6 cellular contexts compared by ENCODE assay signal in the genomic region with DNA sequence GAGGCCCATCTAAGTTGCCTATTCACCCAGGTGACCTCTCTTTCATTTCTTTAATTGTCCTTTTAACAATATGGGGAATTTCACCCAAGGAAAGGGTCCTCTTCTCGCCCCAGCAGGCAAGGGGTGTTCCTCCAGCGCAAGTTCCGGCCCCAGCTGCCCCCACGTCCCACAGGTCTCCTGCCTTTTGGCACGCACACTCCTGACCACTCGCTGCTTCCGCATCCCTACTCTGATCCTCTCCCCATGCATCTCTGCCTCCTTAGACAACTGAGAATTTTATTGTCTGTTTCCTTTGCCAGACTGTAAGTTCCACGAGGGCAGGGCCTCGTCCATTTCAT. TPM values are rescaled to one million over a fixed set of nuclear protein-coding genes. Genes with fewer than 3 reads are reported as not detected.
DNase-seq lines count a peak whose midpoint lies in the region; ATAC-seq and TF ChIP-seq lines count a peak whose summit lies in the region.

No MANE protein-coding gene starts in this region.

- 47 to 64% methylated on average over 7 to 9 of the region's 9 CpGs for WGBS in esophagus squamous epithelium, 2 donors

- H3K4me3 ChIP-seq in esophagus squamous epithelium = peak overlapping the region; percentile 86 to 100 (median 95)

- H3K4me1 Mint-ChIP-seq in stimulated activated naive CD8-positive, alpha-beta T cell treated with anti-CD3 and anti-CD28 coated beads, Interleukin-15, amount 100 ng/mL, for 72 hours = peaks cover 26% of the 10 kb centered on the region

- no peak for TF ChIP-seq POLR2A in esophagus squamous epithelium (IDR thresholded peaks at IDR 0.05)

- H3K27me3 Mint-ChIP-seq in stimulated activated naive CD8-positive, alpha-beta T cell treated with anti-CD3 and anti-CD28 coated beads, Interleukin-15, amount 100 ng/mL, for 72 hours = no peaks in the 10 kb centered on the region

- H3K9me3 Mint-ChIP-seq in stimulated activated naive CD8-positive, alpha-beta T cell treated with anti-CD3 and anti-CD28 coated beads, Interleukin-15, amount 100 ng/mL, for 72 hours = no peaks in the 10 kb centered on the region

- H3K27ac ChIP-seq in esophagus squamous epithelium = peak overlapping the region; percentile 98 to 100 (median 100)

- intact Hi-C loops in esophagus squamous epithelium (cut with DNase I) = no loop called here

- peaks cover 0 to 7% (median 0%) of the 10 kb centered on the region in 3 donors for H3K36me3 ChIP-seq in esophagus squamous epithelium

- H3K9me3 ChIP-seq in esophagus squamous epithelium = no peaks in the 10 kb centered on the region

- no peak for ATAC-seq in stimulated activated naive CD8-positive, alpha-beta T cell treated with anti-CD3 and anti-CD28 coated beads, Interleukin-15, amount 100 ng/mL, for 72 hours
- ATAC-seq in HG03159 (IDR thresholded peaks at IDR 0.05; ENCODE audit: unreplicated experiment) = no peak

- H3K27me3 ChIP-seq in esophagus squamous epithelium = no peaks in the 10 kb centered on the region

- H3K27ac Mint-ChIP-seq in stimulated activated naive CD8-positive, alpha-beta T cell treated with anti-CD3 and anti-CD28 coated beads, Interleukin-15, amount 100 ng/mL, for 72 hours = peak overlapping the region; percentile 93 to 95

- DNase-seq in DMS 273 (lab: John Stamatoyannopoulos, UW; ENCODE audit: unreplicated experiment) (peak; percentile 26), DMS 273 treated with DMSO at 0.1 percent for 48 hours (lab: John Stamatoyannopoulos, UW) (no peak), esophagus squamous epithelium (lab: John Stamatoyannopoulos, UW) (no peak), HK-2 (ENCODE audit: unreplicated experiment) (no peak)
- DNase-seq in stimulated activated naive CD8-positive, alpha-beta T cell treated with anti-CD3 and anti-CD28 coated beads, Interleukin-15, amount 100 ng/mL, for 72 hours = no peak

- peaks cover 24 to 43% (median 34%) of the 10 kb centered on the region in 3 donors for H3K4me1 ChIP-seq in esophagus squamous epithelium

- no peak for TF ChIP-seq CTCF in esophagus squamous epithelium (IDR thresholded peaks at IDR 0.05)

- peak overlapping the region; percentile 90 to 94 for H3K4me3 Mint-ChIP-seq in stimulated activated naive CD8-positive, alpha-beta T cell treated with anti-CD3 and anti-CD28 coated beads, Interleukin-15, amount 100 ng/mL, for 72 hours

RNA-seq across cellular contexts. Expression of a gene that starts 0.7 kb away (rescaled TPM):
- total RNA-seq in esophagus squamous epithelium = 100 to 1,000 TPM; 465 to 690 (median 542) TPM

RNA-seq across cellular contexts. Expression of a gene that starts 44.5 kb away (rescaled TPM):
- 1 to 10 TPM in 1 of 4 donors, under 1 TPM in 2, not detected in 1; 0.26 to 1.3 (median 0.31) TPM for total RNA-seq in esophagus squamous epithelium

RNA-seq across cellular contexts. Expression of a gene that starts 49.5 kb away (rescaled TPM):
- total RNA-seq in esophagus squamous epithelium = 1 to 10 TPM in 1 of 4 donors, not detected in 3; 1.3 TPM

RNA-seq across cellular contexts. Expression of a gene that starts 53.6 kb away (rescaled TPM):
- 100 to 1,000 TPM in 3 of 4 donors, 10 to 100 TPM in 1; 97.9 to 136 (median 118) TPM for total RNA-seq in esophagus squamous epithelium

RNA-seq across cellular contexts. Expression of a gene that starts 54.0 kb away (rescaled TPM):
- total RNA-seq in esophagus squamous epithelium = 10 to 100 TPM; 19.7 to 34.3 (median 28.0) TPM
